12 cellular contexts compared by ENCODE assay signal in genomic region chr6:133551847-133552331, GRCh38.
DNase-seq lines count a peak whose midpoint lies in the region; ATAC-seq and TF ChIP-seq lines count a peak whose summit lies in the region.
"Had no signal": no experiment of that assay in that cellular context is flagged by ENCODE, and none has a peak within 500 bp of the region (broad histone marks: within the 10 kb centered on the region; RNA-seq: fewer than 3 reads in every experiment).

No MANE protein-coding gene starts in this region.

- ATAC-seq in GM19351 (IDR thresholded peaks at IDR 0.05; ENCODE audit: unreplicated experiment) (no peak), GM21825 (IDR thresholded peaks at IDR 0.05; ENCODE audit: unreplicated experiment) (no peak), HG03439 (IDR thresholded peaks at IDR 0.05; ENCODE audit: unreplicated experiment) (no peak)

- peak overlapping the region; percentile 34 for H3K27ac ChIP-seq in osteoblast (ENCODE audit: low read depth, low read length)
- H3K27ac ChIP-seq: prostate gland had no signal

- H3K4me3 ChIP-seq in osteoblast (ENCODE audit: insufficient read depth, low read length) = no peak overlapping the region
- H3K4me3 ChIP-seq: prostate gland had no signal

- H2AFZ ChIP-seq in osteoblast (ENCODE audit: low read length) = no peak overlapping the region

- peak; percentile 92 for DNase-seq in AG09319 (ENCODE audit: extremely low read depth, low read depth)
- DNase-seq in NCI-H446 (lab: John Stamatoyannopoulos, UW) = peak; percentile 51 to 84
- peak; percentile 99 for DNase-seq in fibroblast of peridontal ligament (ENCODE audit: extremely low read depth)
- peak; percentile 82 for DNase-seq in osteoblast (ENCODE audit: insufficient read length, low spot score, missing footprints)
- no peak for DNase-seq in COR-L47 (lab: John Stamatoyannopoulos, UW)
- DNase-seq: activated naive CD8-positive, alpha-beta T cell treated with anti-CD3 and anti-CD28 coated beads, Interleukin-2, amount 10 ng/mL, durations not matched to agents 7 days and 5 days; head of caudate nucleus; NCI-H2227 treated with DMSO at 0.1 percent for 48 hours had no signal

- peak overlapping the region; percentile 31 for H3K4me2 ChIP-seq in osteoblast (ENCODE audit: insufficient read depth, low read length)

- H4K20me1 ChIP-seq in osteoblast (ENCODE audit: insufficient read depth, low read length) = no peaks in the 10 kb centered on the region

- TF ChIP-seq CTCF in AG09319 (IDR thresholded peaks at IDR 0.05; ENCODE audit: low read depth, low read length) (no peak), osteoblast (IDR thresholded peaks at IDR 0.05; ENCODE audit: extremely low read depth, low read depth, low read length) (no peak)

- no peaks in the 10 kb centered on the region for H3K27me3 ChIP-seq in osteoblast (ENCODE audit: insufficient read depth, low read length)

- H3K4me1 ChIP-seq in osteoblast (ENCODE audit: insufficient read depth, low read length) = peaks cover 25% of the 10 kb centered on the region
- H3K4me1 ChIP-seq: prostate gland had no signal

- H3K79me2 ChIP-seq in osteoblast (ENCODE audit: insufficient read depth, low read length) = no peaks in the 10 kb centered on the region

- no peaks in the 10 kb centered on the region for H3K36me3 ChIP-seq in osteoblast (ENCODE audit: insufficient read depth, low read length)
- H3K36me3 ChIP-seq: prostate gland had no signal

- H3K9me3 ChIP-seq in osteoblast (ENCODE audit: low read depth, low read length) = no peaks in the 10 kb centered on the region
- H3K9me3 ChIP-seq: prostate gland had no signal
